20 cellular contexts compared by ENCODE assay signal in the genomic region with DNA sequence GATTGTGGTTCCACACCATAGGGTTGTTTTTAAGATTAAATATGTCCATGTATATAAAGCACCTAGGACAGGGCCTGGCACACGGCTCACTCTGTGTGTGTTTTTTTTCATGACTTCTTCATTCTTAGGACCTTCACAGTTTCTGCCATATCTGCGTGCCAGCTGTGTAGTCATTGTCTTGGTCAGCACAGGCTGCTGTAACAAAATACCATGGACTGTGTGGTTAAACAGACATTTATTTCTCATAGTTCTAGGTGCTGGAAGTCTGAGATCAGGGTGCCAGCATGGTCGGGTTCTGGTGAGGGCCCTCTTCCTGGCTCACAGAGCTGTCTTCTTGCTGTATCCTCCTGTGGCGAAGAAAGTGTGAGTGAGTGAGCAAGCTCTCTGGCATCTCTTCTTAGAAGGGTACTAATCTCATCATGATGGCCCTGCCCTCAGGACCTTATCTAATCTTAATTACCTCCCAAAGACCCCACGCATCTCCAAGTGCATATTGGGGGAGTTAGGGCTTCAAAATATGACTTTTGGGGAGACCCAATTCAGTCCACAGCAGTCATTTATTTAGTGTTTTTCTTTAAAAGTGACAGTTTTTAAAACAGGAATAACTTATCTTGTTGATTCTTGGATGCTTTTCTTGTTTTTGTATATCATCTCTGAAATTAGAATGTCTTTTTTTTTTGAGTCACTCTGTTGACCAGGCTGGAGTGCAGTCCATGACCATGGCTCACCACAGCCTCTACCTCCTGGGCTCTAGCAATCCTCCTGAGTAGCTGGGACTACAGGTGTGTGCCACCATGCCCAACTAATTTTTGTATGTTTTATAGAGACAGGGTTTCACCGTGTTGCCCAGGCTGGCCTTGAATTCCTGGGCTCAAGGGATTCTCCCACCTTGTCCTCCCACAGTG.
"Had no signal": no experiment of that assay in that cellular context is flagged by ENCODE, and none has a peak within 500 bp of the region (broad histone marks: within the 10 kb centered on the region; RNA-seq: fewer than 3 reads in every experiment).

No MANE protein-coding gene starts in this region.

- H3K4me2 ChIP-seq: smooth muscle cell had no signal

- H3K4me3 ChIP-seq: esophagus squamous epithelium, heart right ventricle, smooth muscle cell, stomach had no signal

- H3K9me3 ChIP-seq: esophagus squamous epithelium, heart right ventricle, stomach had no signal

- H3K27me3 ChIP-seq: esophagus squamous epithelium, stomach had no signal

- H3K36me3 ChIP-seq: heart right ventricle, stomach had no signal

- DNase-seq: activated CD4-positive, alpha-beta memory T cell treated with anti-CD3 and anti-CD28 coated beads, Interleukin-2, amount 10 ng/mL, durations not matched to agents 7 days and 5 days; activated CD4-positive, alpha-beta T cell treated with anti-CD3 and anti-CD28 coated beads for 48 hours; activated CD4-positive, CD25-positive, alpha-beta regulatory T cell; activated naive CD4-positive, alpha-beta T cell treated with Interleukin-2 at 50 U/mL for 16 hours; activated naive CD8-positive, alpha-beta T cell treated with anti-CD3 and anti-CD28 coated beads, Interleukin-2, amount 10 ng/mL, durations not matched to agents 7 days and 5 days; activated T-cell treated with anti-CD3 and anti-CD28 coated beads, Interleukin-2, amount 50 U/mL, for 24 hours; anterior cingulate cortex; effector memory CD8-positive, alpha-beta T cell; esophagus squamous epithelium; heart right ventricle; left cardiac atrium; mesendoderm; nephron progenitor cell; occipital lobe; posterior cingulate gyrus; right cardiac atrium; stimulated activated CD4-positive, alpha-beta T cell treated with anti-CD3 and anti-CD28 coated beads, Interleukin-4, amount 100 ng/mL, for 1 hour; stomach; T1000 had no signal

- H3K27ac ChIP-seq: esophagus squamous epithelium, heart right ventricle had no signal

- ATAC-seq: effector memory CD8-positive, alpha-beta T cell; heart right ventricle; left cardiac atrium; right cardiac atrium had no signal
